Comparison of ENCODE assay signal across 1 cellular context in the genomic region with DNA sequence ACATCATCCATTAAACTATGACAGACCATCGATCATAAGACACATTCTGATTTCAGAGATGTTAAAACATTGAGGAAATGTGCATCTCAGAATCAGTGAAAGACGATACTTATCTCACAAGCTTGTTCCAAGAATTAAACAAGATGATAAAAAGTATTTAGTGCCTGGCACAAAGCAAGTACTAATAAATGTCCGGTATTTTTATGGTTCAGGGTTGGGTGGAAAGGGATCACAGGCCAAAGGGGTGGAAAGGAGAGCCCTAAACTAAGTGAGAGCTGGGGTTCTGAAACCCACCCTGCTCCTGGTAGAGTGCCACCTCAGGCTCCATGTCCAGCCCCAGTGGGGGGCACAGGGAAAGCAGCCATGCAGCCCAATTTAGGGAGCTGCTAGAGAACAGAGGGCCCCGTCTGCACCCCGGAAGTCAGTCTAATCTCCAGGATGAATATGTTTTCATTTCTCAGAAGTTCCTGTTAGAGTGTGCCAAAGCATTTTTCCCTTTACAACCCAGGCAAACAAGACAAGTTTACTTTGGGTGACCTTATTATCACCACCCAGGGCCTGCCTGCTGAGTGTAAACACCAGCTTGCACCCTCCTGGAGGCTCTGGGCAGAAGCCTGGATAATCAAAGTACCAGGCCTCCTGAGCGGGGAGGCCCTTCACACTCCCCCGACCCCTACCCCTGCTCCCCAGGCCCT.
TF ChIP-seq lines count a peak whose summit lies in the region.

No MANE protein-coding gene starts in this region.

TF ChIP-seq in HepG2, 621 proteins besides CTCF, POLR2A, EP300 and RAD21 (continued from another document and continues in another):
- TF ChIP-seq, protein P1, sequence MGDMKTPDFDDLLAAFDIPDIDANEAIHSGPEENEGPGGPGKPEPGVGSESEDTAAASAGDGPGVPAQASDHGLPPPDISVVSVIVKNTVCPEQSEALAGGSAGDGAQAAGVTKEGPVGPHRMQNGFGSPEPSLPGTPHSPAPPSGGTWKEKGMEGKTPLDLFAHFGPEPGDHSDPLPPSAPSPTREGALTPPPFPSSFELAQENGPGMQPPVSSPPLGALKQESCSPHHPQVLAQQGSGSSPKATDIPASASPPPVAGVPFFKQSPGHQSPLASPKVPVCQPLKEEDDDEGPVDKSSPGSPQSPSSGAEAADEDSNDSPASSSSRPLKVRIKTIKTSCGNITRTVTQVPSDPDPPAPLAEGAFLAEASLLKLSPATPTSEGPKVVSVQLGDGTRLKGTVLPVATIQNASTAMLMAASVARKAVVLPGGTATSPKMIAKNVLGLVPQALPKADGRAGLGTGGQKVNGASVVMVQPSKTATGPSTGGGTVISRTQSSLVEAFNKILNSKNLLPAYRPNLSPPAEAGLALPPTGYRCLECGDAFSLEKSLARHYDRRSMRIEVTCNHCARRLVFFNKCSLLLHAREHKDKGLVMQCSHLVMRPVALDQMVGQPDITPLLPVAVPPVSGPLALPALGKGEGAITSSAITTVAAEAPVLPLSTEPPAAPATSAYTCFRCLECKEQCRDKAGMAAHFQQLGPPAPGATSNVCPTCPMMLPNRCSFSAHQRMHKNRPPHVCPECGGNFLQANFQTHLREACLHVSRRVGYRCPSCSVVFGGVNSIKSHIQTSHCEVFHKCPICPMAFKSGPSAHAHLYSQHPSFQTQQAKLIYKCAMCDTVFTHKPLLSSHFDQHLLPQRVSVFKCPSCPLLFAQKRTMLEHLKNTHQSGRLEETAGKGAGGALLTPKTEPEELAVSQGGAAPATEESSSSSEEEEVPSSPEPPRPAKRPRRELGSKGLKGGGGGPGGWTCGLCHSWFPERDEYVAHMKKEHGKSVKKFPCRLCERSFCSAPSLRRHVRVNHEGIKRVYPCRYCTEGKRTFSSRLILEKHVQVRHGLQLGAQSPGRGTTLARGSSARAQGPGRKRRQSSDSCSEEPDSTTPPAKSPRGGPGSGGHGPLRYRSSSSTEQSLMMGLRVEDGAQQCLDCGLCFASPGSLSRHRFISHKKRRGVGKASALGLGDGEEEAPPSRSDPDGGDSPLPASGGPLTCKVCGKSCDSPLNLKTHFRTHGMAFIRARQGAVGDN (CRISPR knock-in tag; IDR thresholded peaks at IDR 0.05) = peak; percentile 15; the same call in 1 of the 2 replicates
- TF ChIP-seq RAD51 (IDR thresholded peaks at IDR 0.05; ENCODE audit: borderline replicate concordance) = no peak
- no peak for TF ChIP-seq ZNF24 (IDR thresholded peaks at IDR 0.05)
- TF ChIP-seq NFE2L2 (IDR thresholded peaks at IDR 0.05; ENCODE audit: low read length) = no peak
- TF ChIP-seq MEF2D (CRISPR knock-in tag; IDR thresholded peaks at IDR 0.05) = peak; percentile 76; the same call in 1 of the 2 replicates
- TF ChIP-seq, protein P2, sequence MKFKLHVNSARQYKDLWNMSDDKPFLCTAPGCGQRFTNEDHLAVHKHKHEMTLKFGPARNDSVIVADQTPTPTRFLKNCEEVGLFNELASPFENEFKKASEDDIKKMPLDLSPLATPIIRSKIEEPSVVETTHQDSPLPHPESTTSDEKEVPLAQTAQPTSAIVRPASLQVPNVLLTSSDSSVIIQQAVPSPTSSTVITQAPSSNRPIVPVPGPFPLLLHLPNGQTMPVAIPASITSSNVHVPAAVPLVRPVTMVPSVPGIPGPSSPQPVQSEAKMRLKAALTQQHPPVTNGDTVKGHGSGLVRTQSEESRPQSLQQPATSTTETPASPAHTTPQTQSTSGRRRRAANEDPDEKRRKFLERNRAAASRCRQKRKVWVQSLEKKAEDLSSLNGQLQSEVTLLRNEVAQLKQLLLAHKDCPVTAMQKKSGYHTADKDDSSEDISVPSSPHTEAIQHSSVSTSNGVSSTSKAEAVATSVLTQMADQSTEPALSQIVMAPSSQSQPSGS (CRISPR knock-in tag; IDR thresholded peaks at IDR 0.05) = no peak
- TF ChIP-seq KAT7 (CRISPR knock-in tag; IDR thresholded peaks at IDR 0.05; ENCODE audit: borderline replicate concordance) = no peak
- no peak for TF ChIP-seq SETDB1 (CRISPR knock-in tag; IDR thresholded peaks at IDR 0.05; ENCODE audit: borderline replicate concordance)
- TF ChIP-seq, protein P3, sequence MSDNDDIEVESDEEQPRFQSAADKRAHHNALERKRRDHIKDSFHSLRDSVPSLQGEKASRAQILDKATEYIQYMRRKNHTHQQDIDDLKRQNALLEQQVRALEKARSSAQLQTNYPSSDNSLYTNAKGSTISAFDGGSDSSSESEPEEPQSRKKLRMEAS (IDR thresholded peaks at IDR 0.05) = peak; percentile 20; the same call in 1 of the 2 replicates
- TF ChIP-seq, protein P4, sequence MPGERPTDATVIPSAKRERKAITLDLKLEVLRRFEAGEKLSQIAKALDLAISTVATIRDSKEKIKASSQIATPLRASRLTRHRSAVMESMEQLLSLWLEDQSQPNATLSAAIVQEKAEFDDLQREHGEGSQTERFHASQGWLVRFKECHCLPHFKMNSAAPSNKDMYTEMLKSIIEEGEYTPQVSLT (CRISPR knock-in tag; IDR thresholded peaks at IDR 0.05; ENCODE audit: borderline replicate concordance, low read depth) = no peak
- TF ChIP-seq HES4 (CRISPR knock-in tag; IDR thresholded peaks at IDR 0.05; ENCODE audit: borderline replicate concordance) = no peak
- TF ChIP-seq, protein P5, sequence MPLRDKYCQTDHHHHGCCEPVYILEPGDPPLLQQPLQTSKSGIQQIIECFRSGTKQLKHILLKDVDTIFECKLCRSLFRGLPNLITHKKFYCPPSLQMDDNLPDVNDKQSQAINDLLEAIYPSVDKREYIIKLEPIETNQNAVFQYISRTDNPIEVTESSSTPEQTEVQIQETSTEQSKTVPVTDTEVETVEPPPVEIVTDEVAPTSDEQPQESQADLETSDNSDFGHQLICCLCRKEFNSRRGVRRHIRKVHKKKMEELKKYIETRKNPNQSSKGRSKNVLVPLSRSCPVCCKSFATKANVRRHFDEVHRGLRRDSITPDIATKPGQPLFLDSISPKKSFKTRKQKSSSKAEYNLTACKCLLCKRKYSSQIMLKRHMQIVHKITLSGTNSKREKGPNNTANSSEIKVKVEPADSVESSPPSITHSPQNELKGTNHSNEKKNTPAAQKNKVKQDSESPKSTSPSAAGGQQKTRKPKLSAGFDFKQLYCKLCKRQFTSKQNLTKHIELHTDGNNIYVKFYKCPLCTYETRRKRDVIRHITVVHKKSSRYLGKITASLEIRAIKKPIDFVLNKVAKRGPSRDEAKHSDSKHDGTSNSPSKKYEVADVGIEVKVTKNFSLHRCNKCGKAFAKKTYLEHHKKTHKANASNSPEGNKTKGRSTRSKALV (CRISPR knock-in tag; IDR thresholded peaks at IDR 0.05) = 0 out of 2 replicates have a peak, but pooled peaks have one; percentile 42
- TF ChIP-seq NCOA5 (CRISPR knock-in tag; IDR thresholded peaks at IDR 0.05) = no peak
- TF ChIP-seq ZNF232 (CRISPR knock-in tag; IDR thresholded peaks at IDR 0.05; ENCODE audit: borderline replicate concordance) = no peak; the same call in 1 of the 2 replicates
- TF ChIP-seq ZNF883 (CRISPR knock-in tag; IDR thresholded peaks at IDR 0.05; ENCODE audit: not compliant biosample characterization) = no peak
- TF ChIP-seq ZFP37 (CRISPR knock-in tag; IDR thresholded peaks at IDR 0.05; ENCODE audit: borderline replicate concordance) = no peak
- TF ChIP-seq THYN1 (CRISPR knock-in tag; IDR thresholded peaks at IDR 0.05; ENCODE audit: borderline replicate concordance, low read depth) = no peak
- TF ChIP-seq HOXA3 (CRISPR knock-in tag; IDR thresholded peaks at IDR 0.05) = peak; percentile 56; the same call in 1 of the 2 replicates
- no peak for TF ChIP-seq CBX2 (IDR thresholded peaks at IDR 0.05; ENCODE audit: low read depth, low read length)
- no peak for TF ChIP-seq CBX2 (CRISPR knock-in tag; IDR thresholded peaks at IDR 0.05; ENCODE audit: low read depth)
- TF ChIP-seq FIP1L1 (IDR thresholded peaks at IDR 0.05; ENCODE audit: borderline replicate concordance, insufficient read depth, low read depth, low read length) = no peak
- TF ChIP-seq ZNF652 (CRISPR knock-in tag; IDR thresholded peaks at IDR 0.05; ENCODE audit: borderline replicate concordance, low read depth) = no peak
- TF ChIP-seq, protein P6, sequence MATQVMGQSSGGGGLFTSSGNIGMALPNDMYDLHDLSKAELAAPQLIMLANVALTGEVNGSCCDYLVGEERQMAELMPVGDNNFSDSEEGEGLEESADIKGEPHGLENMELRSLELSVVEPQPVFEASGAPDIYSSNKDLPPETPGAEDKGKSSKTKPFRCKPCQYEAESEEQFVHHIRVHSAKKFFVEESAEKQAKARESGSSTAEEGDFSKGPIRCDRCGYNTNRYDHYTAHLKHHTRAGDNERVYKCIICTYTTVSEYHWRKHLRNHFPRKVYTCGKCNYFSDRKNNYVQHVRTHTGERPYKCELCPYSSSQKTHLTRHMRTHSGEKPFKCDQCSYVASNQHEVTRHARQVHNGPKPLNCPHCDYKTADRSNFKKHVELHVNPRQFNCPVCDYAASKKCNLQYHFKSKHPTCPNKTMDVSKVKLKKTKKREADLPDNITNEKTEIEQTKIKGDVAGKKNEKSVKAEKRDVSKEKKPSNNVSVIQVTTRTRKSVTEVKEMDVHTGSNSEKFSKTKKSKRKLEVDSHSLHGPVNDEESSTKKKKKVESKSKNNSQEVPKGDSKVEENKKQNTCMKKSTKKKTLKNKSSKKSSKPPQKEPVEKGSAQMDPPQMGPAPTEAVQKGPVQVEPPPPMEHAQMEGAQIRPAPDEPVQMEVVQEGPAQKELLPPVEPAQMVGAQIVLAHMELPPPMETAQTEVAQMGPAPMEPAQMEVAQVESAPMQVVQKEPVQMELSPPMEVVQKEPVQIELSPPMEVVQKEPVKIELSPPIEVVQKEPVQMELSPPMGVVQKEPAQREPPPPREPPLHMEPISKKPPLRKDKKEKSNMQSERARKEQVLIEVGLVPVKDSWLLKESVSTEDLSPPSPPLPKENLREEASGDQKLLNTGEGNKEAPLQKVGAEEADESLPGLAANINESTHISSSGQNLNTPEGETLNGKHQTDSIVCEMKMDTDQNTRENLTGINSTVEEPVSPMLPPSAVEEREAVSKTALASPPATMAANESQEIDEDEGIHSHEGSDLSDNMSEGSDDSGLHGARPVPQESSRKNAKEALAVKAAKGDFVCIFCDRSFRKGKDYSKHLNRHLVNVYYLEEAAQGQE (IDR thresholded peaks at IDR 0.05; ENCODE audit: borderline replicate concordance in 1 of 2, low read depth in 1 of 2, low read length in 2 of 2) = peak in 1 of 2 experiments; percentile 81; a peak in 1 of 4 replicates
- no peak for TF ChIP-seq ZNF530 (CRISPR knock-in tag; IDR thresholded peaks at IDR 0.05; ENCODE audit: low read depth)
- TF ChIP-seq, protein P7, sequence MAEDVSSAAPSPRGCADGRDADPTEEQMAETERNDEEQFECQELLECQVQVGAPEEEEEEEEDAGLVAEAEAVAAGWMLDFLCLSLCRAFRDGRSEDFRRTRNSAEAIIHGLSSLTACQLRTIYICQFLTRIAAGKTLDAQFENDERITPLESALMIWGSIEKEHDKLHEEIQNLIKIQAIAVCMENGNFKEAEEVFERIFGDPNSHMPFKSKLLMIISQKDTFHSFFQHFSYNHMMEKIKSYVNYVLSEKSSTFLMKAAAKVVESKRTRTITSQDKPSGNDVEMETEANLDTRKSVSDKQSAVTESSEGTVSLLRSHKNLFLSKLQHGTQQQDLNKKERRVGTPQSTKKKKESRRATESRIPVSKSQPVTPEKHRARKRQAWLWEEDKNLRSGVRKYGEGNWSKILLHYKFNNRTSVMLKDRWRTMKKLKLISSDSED (CRISPR knock-in tag; IDR thresholded peaks at IDR 0.05) = no peak
- no peak for TF ChIP-seq NFKB2 (CRISPR knock-in tag; IDR thresholded peaks at IDR 0.05; ENCODE audit: borderline replicate concordance)
- TF ChIP-seq, protein P8, sequence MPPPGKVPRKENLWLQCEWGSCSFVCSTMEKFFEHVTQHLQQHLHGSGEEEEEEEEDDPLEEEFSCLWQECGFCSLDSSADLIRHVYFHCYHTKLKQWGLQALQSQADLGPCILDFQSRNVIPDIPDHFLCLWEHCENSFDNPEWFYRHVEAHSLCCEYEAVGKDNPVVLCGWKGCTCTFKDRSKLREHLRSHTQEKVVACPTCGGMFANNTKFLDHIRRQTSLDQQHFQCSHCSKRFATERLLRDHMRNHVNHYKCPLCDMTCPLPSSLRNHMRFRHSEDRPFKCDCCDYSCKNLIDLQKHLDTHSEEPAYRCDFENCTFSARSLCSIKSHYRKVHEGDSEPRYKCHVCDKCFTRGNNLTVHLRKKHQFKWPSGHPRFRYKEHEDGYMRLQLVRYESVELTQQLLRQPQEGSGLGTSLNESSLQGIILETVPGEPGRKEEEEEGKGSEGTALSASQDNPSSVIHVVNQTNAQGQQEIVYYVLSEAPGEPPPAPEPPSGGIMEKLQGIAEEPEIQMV (CRISPR knock-in tag; IDR thresholded peaks at IDR 0.05; ENCODE audit: low read depth) = no peak
- TF ChIP-seq, protein P9, sequence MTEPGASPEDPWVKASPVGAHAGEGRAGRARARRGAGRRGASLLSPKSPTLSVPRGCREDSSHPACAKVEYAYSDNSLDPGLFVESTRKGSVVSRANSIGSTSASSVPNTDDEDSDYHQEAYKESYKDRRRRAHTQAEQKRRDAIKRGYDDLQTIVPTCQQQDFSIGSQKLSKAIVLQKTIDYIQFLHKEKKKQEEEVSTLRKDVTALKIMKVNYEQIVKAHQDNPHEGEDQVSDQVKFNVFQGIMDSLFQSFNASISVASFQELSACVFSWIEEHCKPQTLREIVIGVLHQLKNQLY (CRISPR knock-in tag; IDR thresholded peaks at IDR 0.05) = peak; percentile 79; the same call in 1 of the 2 replicates
- no peak for TF ChIP-seq ZNF790 (CRISPR knock-in tag; IDR thresholded peaks at IDR 0.05; ENCODE audit: borderline replicate concordance)
- TF ChIP-seq, protein P10, sequence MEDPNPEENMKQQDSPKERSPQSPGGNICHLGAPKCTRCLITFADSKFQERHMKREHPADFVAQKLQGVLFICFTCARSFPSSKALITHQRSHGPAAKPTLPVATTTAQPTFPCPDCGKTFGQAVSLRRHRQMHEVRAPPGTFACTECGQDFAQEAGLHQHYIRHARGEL (CRISPR knock-in tag; IDR thresholded peaks at IDR 0.05) = no peak
- TF ChIP-seq NCOA2 (CRISPR knock-in tag; IDR thresholded peaks at IDR 0.05) = peak; percentile 65
- TF ChIP-seq TCF7L2 (IDR thresholded peaks at IDR 0.05; ENCODE audit: low read depth, low read length) = no peak
- TF ChIP-seq, protein P11, sequence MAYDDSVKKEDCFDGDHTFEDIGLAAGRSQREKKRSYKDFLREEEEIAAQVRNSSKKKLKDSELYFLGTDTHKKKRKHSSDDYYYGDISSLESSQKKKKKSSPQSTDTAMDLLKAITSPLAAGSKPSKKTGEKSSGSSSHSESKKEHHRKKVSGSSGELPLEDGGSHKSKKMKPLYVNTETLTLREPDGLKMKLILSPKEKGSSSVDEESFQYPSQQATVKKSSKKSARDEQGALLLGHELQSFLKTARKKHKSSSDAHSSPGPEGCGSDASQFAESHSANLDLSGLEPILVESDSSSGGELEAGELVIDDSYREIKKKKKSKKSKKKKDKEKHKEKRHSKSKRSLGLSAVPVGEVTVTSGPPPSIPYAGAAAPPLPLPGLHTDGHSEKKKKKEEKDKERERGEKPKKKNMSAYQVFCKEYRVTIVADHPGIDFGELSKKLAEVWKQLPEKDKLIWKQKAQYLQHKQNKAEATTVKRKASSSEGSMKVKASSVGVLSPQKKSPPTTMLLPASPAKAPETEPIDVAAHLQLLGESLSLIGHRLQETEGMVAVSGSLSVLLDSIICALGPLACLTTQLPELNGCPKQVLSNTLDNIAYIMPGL (CRISPR knock-in tag; IDR thresholded peaks at IDR 0.05; ENCODE audit: borderline replicate concordance in 1 of 2, low read depth in 1 of 2) = peak in 1 of 2 experiments; percentile 44; a peak in 1 of 4 replicates
- TF ChIP-seq ZBTB3 (CRISPR knock-in tag; IDR thresholded peaks at IDR 0.05; ENCODE audit: borderline replicate concordance, low read depth) = no peak
- no peak for TF ChIP-seq ZNF329 (CRISPR knock-in tag; IDR thresholded peaks at IDR 0.05; ENCODE audit: low read depth)
- TF ChIP-seq ZNF850 (CRISPR knock-in tag; conservative IDR thresholded peaks at IDR 0.05) = no peak
- no peak for TF ChIP-seq PAF1 (CRISPR knock-in tag; IDR thresholded peaks at IDR 0.05)
- TF ChIP-seq ZNF274 (CRISPR knock-in tag; IDR thresholded peaks at IDR 0.05) = no peak
- 0 out of 2 replicates have a peak, but pooled peaks have one; percentile 50 for TF ChIP-seq SMAD3 (CRISPR knock-in tag; IDR thresholded peaks at IDR 0.05)
- no peak for TF ChIP-seq ZNF841 (CRISPR knock-in tag; IDR thresholded peaks at IDR 0.05; ENCODE audit: borderline replicate concordance)
- no peak for TF ChIP-seq NFE2 (CRISPR knock-in tag; IDR thresholded peaks at IDR 0.05)
- no peak for TF ChIP-seq ZNF224 (CRISPR knock-in tag; IDR thresholded peaks at IDR 0.05)
